Comparison of ENCODE assay signal across 16 cellular contexts in genomic region chr17:29162909-29163341, GRCh38. TPM values are rescaled to one million over a fixed set of nuclear protein-coding genes. Genes with fewer than 3 reads are reported as not detected.
DNase-seq lines count a peak whose midpoint lies in the region; ATAC-seq and TF ChIP-seq lines count a peak whose summit lies in the region.
"Had no signal": no experiment of that assay in that cellular context is flagged by ENCODE, and none has a peak within 500 bp of the region (broad histone marks: within the 10 kb centered on the region; RNA-seq: fewer than 3 reads in every experiment).

No MANE protein-coding gene starts in this region.

- H3K36me3 Mint-ChIP-seq in chondrocyte (ENCODE audit: low read depth) (peaks cover 7% of the 10 kb centered on the region), nephron progenitor cell (ENCODE audit: low read depth) (peaks cover 32% of the 10 kb centered on the region)

- peak overlapping the region; percentile 82 for H3K27ac Mint-ChIP-seq in chondrocyte (ENCODE audit: unreplicated experiment)
- peak overlapping the region; percentile 86 for H3K27ac Mint-ChIP-seq in nephron progenitor cell
- H3K27ac Mint-ChIP-seq: activated CD4-positive, alpha-beta T cell treated with anti-CD3 and anti-CD28 coated beads, Interleukin-2, amount 10 ng/mL, durations not matched to agents 24 days and 14 days had no signal

- ATAC-seq in HG02870 (IDR thresholded peaks at IDR 0.05; ENCODE audit: unreplicated experiment) = no peak
- no peak for ATAC-seq in GM19455 (IDR thresholded peaks at IDR 0.05; ENCODE audit: unreplicated experiment)
- ATAC-seq in omental fat pad (ENCODE audit: low FRiP score) = no peak
- ATAC-seq: activated naive CD4-positive, alpha-beta T cell treated with anti-CD3 and anti-CD28 coated beads, Interleukin-2, amount 50 U/mL, for 72 hours; foreskin keratinocyte had no signal

- H3K27me3 Mint-ChIP-seq in chondrocyte (ENCODE audit: low read depth) (no peaks in the 10 kb centered on the region), nephron progenitor cell (ENCODE audit: low read depth, poor library complexity) (peaks cover 5% of the 10 kb centered on the region)
- H3K27me3 Mint-ChIP-seq: activated CD4-positive, alpha-beta T cell treated with anti-CD3 and anti-CD28 coated beads, Interleukin-2, amount 10 ng/mL, durations not matched to agents 24 days and 14 days had no signal

- peaks cover 57% of the 10 kb centered on the region for H3K4me1 Mint-ChIP-seq in chondrocyte (ENCODE audit: low read depth)
- H3K4me1 Mint-ChIP-seq in nephron progenitor cell = peaks cover 74% of the 10 kb centered on the region

- H3K9me3 Mint-ChIP-seq in chondrocyte (ENCODE audit: low read depth) (no peaks in the 10 kb centered on the region), nephron progenitor cell (no peaks in the 10 kb centered on the region)
- H3K9me3 Mint-ChIP-seq: activated CD4-positive, alpha-beta T cell treated with anti-CD3 and anti-CD28 coated beads, Interleukin-2, amount 10 ng/mL, durations not matched to agents 24 days and 14 days; activated naive CD4-positive, alpha-beta T cell treated with anti-CD3 and anti-CD28 coated beads, Interleukin-2, amount 50 U/mL, for 72 hours had no signal

- TF ChIP-seq CTCF in chondrocyte (IDR thresholded peaks at IDR 0.05) (no peak), nephron progenitor cell (IDR thresholded peaks at IDR 0.05) (no peak), omental fat pad (IDR thresholded peaks at IDR 0.05) (no peak)

- no peak overlapping the region for H3K4me3 Mint-ChIP-seq in chondrocyte (ENCODE audit: unreplicated experiment)
- no peak overlapping the region for H3K4me3 Mint-ChIP-seq in nephron progenitor cell
- H3K4me3 Mint-ChIP-seq: activated CD4-positive, alpha-beta T cell treated with anti-CD3 and anti-CD28 coated beads, Interleukin-2, amount 10 ng/mL, durations not matched to agents 24 days and 14 days had no signal

- DNase-seq in DMS 273 (lab: John Stamatoyannopoulos, UW; ENCODE audit: unreplicated experiment) (peak; percentile 91), NCI-H2171 (lab: John Stamatoyannopoulos, UW) (peak; percentile 73), chondrocyte (ENCODE audit: low spot score) (no peak), nephron progenitor cell (no peak), omental fat pad (ENCODE audit: low spot score) (no peak), COLO668 (lab: John Stamatoyannopoulos, UW; ENCODE audit: unreplicated experiment) (no peak)
- DNase-seq: activated CD4-positive, alpha-beta T cell treated with anti-CD3 and anti-CD28 coated beads, Interleukin-2, amount 10 ng/mL, durations not matched to agents 24 days and 14 days; foreskin keratinocyte; MM.1S; NCI-H2107; right cardiac atrium; stimulated activated CD4-positive, alpha-beta T cell treated with anti-CD3 and anti-CD28 coated beads, Interleukin-2, amount 100 ng/mL, for 48 hours; thyroid gland had no signal

RNA-seq across cellular contexts. Expression of gene MYO18A, which starts 17.3 kb away (rescaled TPM):
- total RNA-seq in chondrocyte (24.4 to 30.0 TPM (median 26.1 TPM) in 3 replicates), omental fat pad (10 to 100 TPM; 33.1 to 99.0 (median 50.6) TPM)

Comparison
In these comparisons a context has a peak if more than half of its experiments do, and no peak if none do; other contexts are left out.
1. DNase-seq: peak in DMS 273 (single experiment) and NCI-H2171 (single experiment); none in chondrocyte (single experiment), nephron progenitor cell (single experiment), omental fat pad (single experiment) and COLO668 (single experiment).